ENCODE assay signal across 16 cellular contexts in the genomic region with DNA sequence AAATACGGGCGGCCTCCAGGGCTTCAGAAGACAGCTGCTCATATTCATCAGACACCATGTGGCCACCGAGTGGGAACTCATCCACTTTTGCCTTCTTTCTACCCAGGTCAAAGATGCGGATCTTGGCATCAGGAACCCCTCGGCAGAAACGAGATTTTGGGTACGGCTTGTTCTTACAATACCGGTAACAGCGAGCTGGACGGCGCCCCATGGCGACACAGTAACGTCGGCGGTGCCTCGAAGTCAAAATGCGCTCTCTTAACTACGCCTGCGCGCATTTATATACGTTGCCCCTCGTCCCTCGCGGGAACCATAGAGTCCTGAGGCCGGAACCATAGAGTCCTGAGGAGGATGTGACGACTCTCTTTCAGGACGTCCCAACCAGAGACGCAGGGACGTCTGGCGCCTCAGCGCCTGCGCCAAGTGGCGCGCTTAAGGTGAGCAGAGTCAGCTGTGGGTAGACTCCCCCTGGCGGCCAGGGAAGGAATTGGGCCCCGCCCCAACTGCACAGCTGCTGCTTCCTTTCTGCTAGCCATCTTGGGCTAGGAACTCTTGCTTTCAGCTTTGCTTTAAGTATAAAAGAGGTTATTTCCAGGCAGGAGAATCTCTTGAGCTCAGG. TPM values are rescaled to one million over a fixed set of nuclear protein-coding genes. Genes with fewer than 3 reads are reported as not detected.
DNase-seq lines count a peak whose midpoint lies in the region; ATAC-seq and TF ChIP-seq lines count a peak whose summit lies in the region.
"Had no signal": no experiment of that assay in that cellular context is flagged by ENCODE, and none has a peak within 500 bp of the region (broad histone marks: within the 10 kb centered on the region; RNA-seq: fewer than 3 reads in every experiment).

A gene (minus strand): TSS at position 256 of the 619 bp plus-strand sequence. CDS start 45 bp downstream, at position 211.

- H3K36me3 Mint-ChIP-seq in naive thymus-derived CD8-positive, alpha-beta T cell = no peaks in the 10 kb centered on the region

- H2AFZ ChIP-seq in PC-9 = no peak within 1 kb of the TSS

- WGBS in iPS DF 6.9 (ENCODE audit: insufficient coverage, insufficient read length) = no CpG with 5 or more reads among the region's 36 CpGs
- WGBS in prostate gland = 95% methylated on average over 36 of the region's 36 CpGs

- H3K4me3 ChIP-seq in PC-9 = no peak within 1 kb of the TSS
- H3K4me3 ChIP-seq in iPS DF 6.9 (ENCODE audit: low read length) = no peak within 1 kb of the TSS
- no peak within 1 kb of the TSS for H3K4me3 ChIP-seq in prostate gland
- H3K4me3 ChIP-seq: thyroid gland had no signal

- H3K9me3 Mint-ChIP-seq in naive thymus-derived CD8-positive, alpha-beta T cell = peaks cover 0 to 22% (median 8%) of the 10 kb centered on the region in 9 donors

- no peak within 1 kb of the TSS for H3K27ac ChIP-seq in 22Rv1
- H3K27ac ChIP-seq in PC-9 = no peak within 1 kb of the TSS
- no peak within 1 kb of the TSS for H3K27ac ChIP-seq in iPS DF 6.9 (ENCODE audit: low read length)
- H3K27ac ChIP-seq in prostate gland = no peak within 1 kb of the TSS
- H3K27ac ChIP-seq: thyroid gland had no signal

- H4K20me1 ChIP-seq in PC-9 (ENCODE audit: insufficient read depth) = no peaks in the 10 kb centered on the region

- no peaks in the 10 kb centered on the region for H3K9me3 ChIP-seq in PC-9 (ENCODE audit: insufficient read depth, low read depth)
- H3K9me3 ChIP-seq in iPS DF 6.9 (ENCODE audit: control insufficient read depth, insufficient read depth, low read length) = no peaks in the 10 kb centered on the region
- no peaks in the 10 kb centered on the region for H3K9me3 ChIP-seq in prostate gland
- H3K9me3 ChIP-seq: thyroid gland had no signal

- intact Hi-C loops in PC-9 (cut with micrococcal nuclease; ENCODE audit: unreplicated experiment) (no loop called here), prostate gland (cut with DNase I) (no loop called here)

- POLR2A ChIA-PET in PC-9 (lab: Charles Lee; ENCODE audit: unreplicated experiment) = no interaction called here
- POLR2A ChIA-PET in naive thymus-derived CD8-positive, alpha-beta T cell (lab: Charles Lee) = no interaction called here

- CTCF ChIA-PET in PC-9 (lab: Charles Lee) = interaction anchor here (0.5 kb wide), 1 partner anchor 231 kb away, joined by 3 read pairs; no protein-coding TSS in a partner anchor

- H3K4me3 Mint-ChIP-seq in naive thymus-derived CD8-positive, alpha-beta T cell = no peak within 1 kb of the TSS

- no peaks in the 10 kb centered on the region for H3K4me1 Mint-ChIP-seq in naive thymus-derived CD8-positive, alpha-beta T cell

- H3K27ac Mint-ChIP-seq in naive thymus-derived CD8-positive, alpha-beta T cell = no peak within 1 kb of the TSS

- no peaks in the 10 kb centered on the region for H3K79me2 ChIP-seq in PC-9 (ENCODE audit: low read depth)

- peak; percentile 67 for TF ChIP-seq CTCF in 22Rv1 (IDR thresholded peaks at IDR 0.05)
- 0 out of 3 replicates have a peak, but pooled peaks have one; percentile 28 for TF ChIP-seq CTCF in GM12872 (IDR thresholded peaks at IDR 0.05; ENCODE audit: insufficient read depth, low read depth, low read length)
- 0 out of 2 replicates have a peak, but pooled peaks have one; percentile 27 for TF ChIP-seq CTCF in PC-9 (conservative IDR thresholded peaks at IDR 0.05)
- no peak for TF ChIP-seq CTCF in prostate gland (IDR thresholded peaks at IDR 0.05)

- H3K4me1 ChIP-seq in PC-9 (replicated peaks; ENCODE audit: insufficient read depth) = no peaks in the 10 kb centered on the region
- H3K4me1 ChIP-seq in iPS DF 6.9 (ENCODE audit: control insufficient read depth, insufficient read depth, low read length) = no peaks in the 10 kb centered on the region
- H3K4me1 ChIP-seq in prostate gland (replicated peaks) = no peaks in the 10 kb centered on the region
- H3K4me1 ChIP-seq: thyroid gland had no signal

- no peaks in the 10 kb centered on the region for H3F3A ChIP-seq in PC-9 (ENCODE audit: insufficient read depth, low read depth)

- no TSS peak for BruUV-seq in PC-9 (replicated peaks; lab: Mats Ljungman, UMichigan)

- H3K9me2 ChIP-seq in PC-9 (ENCODE audit: insufficient read depth) = no peaks in the 10 kb centered on the region

- ATAC-seq in naive thymus-derived CD8-positive, alpha-beta T cell = no peak

- no peak for TF ChIP-seq POLR2A in prostate gland (IDR thresholded peaks at IDR 0.05)

- no peaks in the 10 kb centered on the region for H3K36me3 ChIP-seq in PC-9 (ENCODE audit: low read depth)
- H3K36me3 ChIP-seq in iPS DF 6.9 (ENCODE audit: control insufficient read depth, insufficient read depth, low read length) = no peaks in the 10 kb centered on the region
- H3K36me3 ChIP-seq in prostate gland = no peaks in the 10 kb centered on the region
- H3K36me3 ChIP-seq: thyroid gland had no signal

- DNase-seq in PC-9 = no peak
- DNase-seq in iPS DF 6.9 (ENCODE audit: low read depth, low spot score) = peak; percentile 7
- no peak for DNase-seq in stimulated activated naive CD4-positive, alpha-beta T cell treated with Interleukin-2 at 50 U/mL for 16 hours (lab: John Stamatoyannopoulos, UW)
- no peak for DNase-seq in prostate gland (ENCODE audit: low spot score)
- no peak for DNase-seq in naive thymus-derived CD8-positive, alpha-beta T cell
- no peak for DNase-seq in NCI-H2171 treated with DMSO at 0.1 percent for 48 hours (lab: John Stamatoyannopoulos, UW)
- DNase-seq: activated naive CD4-positive, alpha-beta T cell; foreskin fibroblast; IMR-90; midbrain; NCI-H1417 treated with DMSO at 0.1 percent for 48 hours; NCI-H524; SHP77; thyroid gland had no signal

- no peaks in the 10 kb centered on the region for H3K27me3 ChIP-seq in PC-9 (ENCODE audit: insufficient read depth, low read depth)
- H3K27me3 ChIP-seq in iPS DF 6.9 (ENCODE audit: control insufficient read depth, insufficient read depth, low read length) = no peaks in the 10 kb centered on the region
- no peaks in the 10 kb centered on the region for H3K27me3 ChIP-seq in prostate gland (replicated peaks; ENCODE audit: insufficient read depth)
- H3K27me3 ChIP-seq: thyroid gland had no signal

- H3K4me2 ChIP-seq in PC-9 = no peak within 1 kb of the TSS

- H3K27me3 Mint-ChIP-seq in naive thymus-derived CD8-positive, alpha-beta T cell = no peaks in the 10 kb centered on the region

RNA-seq across cellular contexts. Expression of the gene that starts here (rescaled TPM):
- not detected in 2 replicates for total RNA-seq in PC-9 (2021)
- total RNA-seq in prostate gland = 1 to 10 TPM in 1 of 2 donors, not detected in 1; 7.8 TPM
- not detected for total RNA-seq in naive thymus-derived CD8-positive, alpha-beta T cell
- polyA plus RNA-seq in naive thymus-derived CD8-positive, alpha-beta T cell = not detected
- total RNA-seq: IMR-90, thyroid gland had no signal
- polyA plus RNA-seq: IMR-90 had no signal

Comparison
In these comparisons a context has a peak if more than half of its experiments do, and no peak if none do; other contexts are left out.
1. CTCF ChIP-seq: peak in 22Rv1 (single experiment), GM12872 (single experiment) and PC-9 (single experiment); none in prostate gland (0 of 4).